ENCODE assay signal across 8 cellular contexts in the genomic region with DNA sequence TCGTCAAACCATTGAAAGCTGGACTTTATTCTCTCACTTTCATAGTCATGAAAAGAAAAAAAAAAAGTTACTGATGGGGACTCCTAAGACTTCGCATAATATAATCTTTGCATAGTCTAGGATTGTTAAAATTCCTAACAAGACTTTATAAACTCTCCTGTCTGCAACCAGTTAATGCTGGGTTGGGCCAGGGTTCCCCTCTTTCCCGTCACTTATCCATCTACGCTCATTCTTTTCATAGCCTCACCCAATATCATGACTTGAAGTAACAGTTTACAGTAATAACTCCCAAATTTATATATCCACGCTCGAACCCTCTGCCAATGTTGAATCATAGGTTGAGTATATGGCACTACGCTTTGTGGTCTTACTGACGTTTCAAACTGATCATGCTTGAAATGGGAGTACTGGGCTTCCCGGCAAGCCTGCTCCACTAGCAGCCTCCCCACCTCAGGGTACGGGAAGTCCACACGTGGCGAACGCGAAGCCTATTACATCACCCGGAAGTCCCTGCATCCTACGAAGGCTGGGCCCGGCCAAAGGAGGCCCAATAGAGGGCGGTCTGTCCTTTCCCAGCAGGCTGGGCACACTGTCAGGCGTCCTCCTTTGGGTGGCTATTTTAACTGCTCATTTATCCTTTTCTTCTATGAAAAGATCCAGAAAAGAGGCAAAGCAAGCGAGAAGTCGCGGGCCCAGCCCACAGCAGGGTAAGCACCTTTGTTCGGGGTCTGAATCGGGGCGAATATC. TPM values are rescaled to one million over a fixed set of nuclear protein-coding genes. Genes with fewer than 3 reads are reported as not detected.
DNase-seq lines count a peak whose midpoint lies in the region; ATAC-seq and TF ChIP-seq lines count a peak whose summit lies in the region.

No MANE protein-coding gene starts in this region.

- H3K9ac ChIP-seq in KMS-11: peak overlapping the region; percentile 98
- peak overlapping the region; percentile 94 for H3K9ac ChIP-seq in neural cell (ENCODE audit: low read length)

- WGBS in stomach, 5 donors: 4 to 5% (median 4%) methylated on average over 25 of the region's 25 CpGs

- no peaks in the 10 kb centered on the region for H3F3A ChIP-seq in neural cell (ENCODE audit: insufficient read depth, low read length, poor library complexity, severe bottlenecking)

- no peaks in the 10 kb centered on the region for H4K20me1 ChIP-seq in KMS-11 (ENCODE audit: insufficient read depth)
- H4K20me1 ChIP-seq in neural cell (ENCODE audit: insufficient read depth): no peaks in the 10 kb centered on the region

- H3K36me3 ChIP-seq in KMS-11 (ENCODE audit: insufficient read depth) (no peaks in the 10 kb centered on the region; the same call in 1 of the 2 replicates), Peyer's patch (peaks cover 0 to 12% (median 0%) of the 10 kb centered on the region in 3 donors), neural cell (ENCODE audit: insufficient read depth, low read length) (no peaks in the 10 kb centered on the region), stomach (peaks cover 11 to 37% (median 33%) of the 10 kb centered on the region in 4 donors)

- TF ChIP-seq RAD21 in neural cell (conservative IDR thresholded peaks at IDR 0.05): peak; percentile 30

- TF ChIP-seq POLR2A in Peyer's patch (IDR thresholded peaks at IDR 0.05): peak; percentile 57 to 73
- TF ChIP-seq POLR2A in stomach (IDR thresholded peaks at IDR 0.05): peak in 1 of 4 donors; percentile 33

- H3K27me3 ChIP-seq in KMS-11 (ENCODE audit: insufficient read depth, low read depth) (no peaks in the 10 kb centered on the region), Peyer's patch (no peaks in the 10 kb centered on the region), neural cell (ENCODE audit: insufficient read depth, low read depth, low read length) (no peaks in the 10 kb centered on the region), stomach (no peaks in the 10 kb centered on the region)

- H3K4me3 ChIP-seq in KMS-11 (IDR thresholded peaks at IDR 0.05; ENCODE audit: insufficient read depth, low read depth, low read length): no peak overlapping the region
- peak overlapping the region; percentile 76 to 90 (median 86) for H3K4me3 ChIP-seq in Peyer's patch
- peak overlapping the region; percentile 90 to 100 for H3K4me3 ChIP-seq in foreskin fibroblast (ENCODE audit: low read depth in 1 of 2, low read length in 2 of 2)
- H3K4me3 ChIP-seq in neural cell (ENCODE audit: low read length): peak overlapping the region; percentile 96
- peak overlapping the region; percentile 76 to 99 (median 96) for H3K4me3 ChIP-seq in stomach

- TF ChIP-seq CTCF in KMS-11 (conservative IDR thresholded peaks at IDR 0.05; ENCODE audit: low read depth, low read length): 0 out of 2 replicates have a peak, but pooled peaks have one; percentile 22
- TF ChIP-seq CTCF in Peyer's patch (IDR thresholded peaks at IDR 0.05): peak in 1 of 6 experiments; percentile 15
- TF ChIP-seq CTCF in foreskin fibroblast (IDR thresholded peaks at IDR 0.05; ENCODE audit: low read depth, low read length): peak; percentile 21
- TF ChIP-seq CTCF in neural cell (IDR thresholded peaks at IDR 0.05; ENCODE audit: poor library complexity, severe bottlenecking): peak; percentile 49
- TF ChIP-seq CTCF in stomach (IDR thresholded peaks at IDR 0.05): no peak

- H3K4me1 ChIP-seq in KMS-11 (ENCODE audit: low read depth, poor library complexity, severe bottlenecking) (peaks cover 18% of the 10 kb centered on the region), Peyer's patch (peaks cover 0 to 27% (median 10%) of the 10 kb centered on the region in 4 donors), stomach (peaks cover 16 to 47% (median 35%) of the 10 kb centered on the region in 4 donors)

- H3K79me2 ChIP-seq in KMS-11 (ENCODE audit: insufficient read depth, low read depth): peaks cover 39% of the 10 kb centered on the region
- H3K79me2 ChIP-seq in neural cell (replicated peaks; ENCODE audit: insufficient read depth, low read length): peaks cover 39% of the 10 kb centered on the region

- ATAC-seq in GM21786 (IDR thresholded peaks at IDR 0.05; ENCODE audit: unreplicated experiment): peak; percentile 63

- TF ChIP-seq EP300 in neural cell (conservative IDR thresholded peaks at IDR 0.05; ENCODE audit: poor library complexity, severe bottlenecking) (no peak), stomach (IDR thresholded peaks at IDR 0.05) (peak; percentile 87)

- H3K27ac ChIP-seq in KMS-11 (peak overlapping the region; percentile 92), Peyer's patch (peak overlapping the region; percentile 95 to 100 (median 98)), neural cell (ENCODE audit: low read length) (peak overlapping the region; percentile 98), stomach (peak overlapping the region; percentile 95 to 100 (median 98))

- peak overlapping the region; percentile 66 for H3K4me2 ChIP-seq in KMS-11
- H3K4me2 ChIP-seq in neural cell (ENCODE audit: low read length): peak overlapping the region; percentile 92

- peak overlapping the region; percentile 93 for H2AFZ ChIP-seq in KMS-11 (ENCODE audit: low read depth)
- H2AFZ ChIP-seq in neural cell (ENCODE audit: low read depth, low read length): peak overlapping the region; percentile 83

- H3K9me3 ChIP-seq in Peyer's patch: no peaks in the 10 kb centered on the region
- no peaks in the 10 kb centered on the region for H3K9me3 ChIP-seq in neural cell (ENCODE audit: low read length)
- no peaks in the 10 kb centered on the region for H3K9me3 ChIP-seq in stomach

- intact Hi-C loops in stomach (cut with DNase I; ENCODE audit: low total_unique reads): no loop called here

- H3K9me2 ChIP-seq in neural cell (ENCODE audit: insufficient read depth, low read length): no peaks in the 10 kb centered on the region

- DNase-seq in ELF-1 (ENCODE audit: low read depth, low spot score) (peak; percentile 96), Peyer's patch (peak; percentile 86 to 95 (median 86)), foreskin fibroblast (peak; percentile 94 to 98), stomach (peak; percentile 88)
- peak; percentile 72 for DNase-seq in activated T-helper 9 cell treated with anti-CD3 and anti-CD28 coated beads, Interleukin-2, amount 50 U/mL, for 16 hours (ENCODE audit: low read depth)

TF ChIP-seq in neural cell, 6 proteins besides CTCF, POLR2A, EP300 and RAD21:
- TF ChIP-seq EZH2 (IDR thresholded peaks at IDR 0.05; ENCODE audit: borderline replicate concordance, insufficient read depth, low read length, poor library complexity, severe bottlenecking): no peak
- peak; percentile 87 for TF ChIP-seq TAF1 (IDR thresholded peaks at IDR 0.05; ENCODE audit: low read depth)
- peak; percentile 87 for TF ChIP-seq MXI1 (conservative IDR thresholded peaks at IDR 0.05; ENCODE audit: poor library complexity, severe bottlenecking)
- TF ChIP-seq SMC3 (conservative IDR thresholded peaks at IDR 0.05; ENCODE audit: poor library complexity): peak; percentile 44
- no peak for TF ChIP-seq REST (IDR thresholded peaks at IDR 0.05; ENCODE audit: borderline replicate concordance)
- TF ChIP-seq POLR2AphosphoS5 (IDR thresholded peaks at IDR 0.05): peak; percentile 68
TF ChIP-seq in neural cell: peak in this region for 4.

RNA-seq across cellular contexts. Expression of gene ZNF460, which starts 0.7 kb away (rescaled TPM):
- total RNA-seq in Peyer's patch (10 to 100 TPM; 33.6 to 86.6 (median 54.2) TPM), stomach (100 to 1,000 TPM in 1 of 5 donors, 10 to 100 TPM in 4; 46.5 to 140 (median 56.7) TPM)
- polyA plus RNA-seq in neural cell (11.2 and 23.4 TPM in 2 replicates), stomach (under 1 TPM; 0.25 to 0.75 (median 0.31) TPM)
- polyA minus RNA-seq in neural cell: 219 and 249 TPM in 2 replicates

RNA-seq across cellular contexts. Expression of gene ZNF805, which starts 39.2 kb away (rescaled TPM):
- total RNA-seq in Peyer's patch: 10 to 100 TPM in 2 of 4 donors, 1 to 10 TPM in 2; 7.4 to 17.0 (median 10.1) TPM
- 4.9 and 6.6 TPM in 2 replicates for polyA plus RNA-seq in neural cell
- 60.1 and 72.2 TPM in 2 replicates for polyA minus RNA-seq in neural cell
- 10 to 100 TPM in 1 of 5 donors, 1 to 10 TPM in 4; 1.2 to 37.6 (median 8.1) TPM for total RNA-seq in stomach
- under 1 TPM; 0.46 to 0.81 (median 0.53) TPM for polyA plus RNA-seq in stomach

RNA-seq across cellular contexts. Expression of gene ZNF543, which starts 40.7 kb away (rescaled TPM):
- total RNA-seq in Peyer's patch (1 to 10 TPM; 1.8 to 7.4 (median 5.2) TPM), stomach (10 to 100 TPM in 3 of 5 donors, 1 to 10 TPM in 2; 1.2 to 24.6 (median 14.3) TPM)
- polyA plus RNA-seq in neural cell (9.3 and 14.8 TPM in 2 replicates), stomach (1 to 10 TPM in 1 of 3 donors, under 1 TPM in 2; 0.56 to 1.1 (median 0.61) TPM)
- polyA minus RNA-seq in neural cell: 51.1 and 52.9 TPM in 2 replicates

RNA-seq across cellular contexts. Expression of gene AURKC, which starts 48.8 kb away (rescaled TPM):
- 1 to 10 TPM in 1 of 4 donors, not detected in 3; 5.1 TPM for total RNA-seq in Peyer's patch
- 1.6 and 2.0 TPM in 2 replicates for polyA plus RNA-seq in neural cell
- polyA minus RNA-seq in neural cell: 1.2 TPM in 1 of 2 replicates, not detected in the other
- total RNA-seq in stomach: 1 to 10 TPM in 1 of 5 donors, under 1 TPM in 1, not detected in 3; 0.72 to 1.3 TPM
- polyA plus RNA-seq in stomach: 1 to 10 TPM in 2 of 3 donors, not detected in 1; 1.0 to 1.2 TPM

Comparison
In these comparisons a context has a peak if more than half of its experiments do, and no peak if none do; other contexts are left out.
1. CTCF ChIP-seq: peak in KMS-11 (single experiment), foreskin fibroblast (single experiment) and neural cell (single experiment); none in stomach (0 of 7).
2. Peak in every context shown above with its lines, with median percentiles within 50 percentile points of each other: DNase-seq and H3K27ac ChIP-seq.